Comparison of ENCODE assay signal across 22 cellular contexts in genomic region chr2:78928502-78928901, GRCh38.
"Had no signal": no experiment of that assay in that cellular context is flagged by ENCODE, and none has a peak within 500 bp of the region (broad histone marks: within the 10 kb centered on the region; RNA-seq: fewer than 3 reads in every experiment).

No MANE protein-coding gene starts in this region.

- H3K4me3 ChIP-seq: coronary artery, esophagus muscularis mucosa, gastrocnemius medialis, left ventricle myocardium inferior, ovary, prostate gland, upper lobe of left lung had no signal

- H3K4me1 Mint-ChIP-seq: activated naive CD8-positive, alpha-beta T cell treated with anti-CD3 and anti-CD28 coated beads, Interleukin-2, amount 10 ng/mL, durations not matched to agents 7 days and 5 days; naive thymus-derived CD8-positive, alpha-beta T cell had no signal

- H3K27ac Mint-ChIP-seq: activated naive CD4-positive, alpha-beta T cell treated with anti-CD3 and anti-CD28 coated beads for 36 hours; activated naive CD8-positive, alpha-beta T cell treated with anti-CD3 and anti-CD28 coated beads, Interleukin-2, amount 10 ng/mL, durations not matched to agents 7 days and 5 days; mesothelial cell of epicardium; naive thymus-derived CD8-positive, alpha-beta T cell had no signal

- H3K36me3 Mint-ChIP-seq: activated naive CD8-positive, alpha-beta T cell treated with anti-CD3 and anti-CD28 coated beads, Interleukin-2, amount 10 ng/mL, durations not matched to agents 7 days and 5 days; mesothelial cell of epicardium had no signal

- H3K4me3 Mint-ChIP-seq: activated naive CD4-positive, alpha-beta T cell treated with anti-CD3 and anti-CD28 coated beads for 36 hours; activated naive CD8-positive, alpha-beta T cell treated with anti-CD3 and anti-CD28 coated beads, Interleukin-2, amount 10 ng/mL, durations not matched to agents 7 days and 5 days; activated T-cell treated with anti-CD3 and anti-CD28 coated beads, Interleukin-2, amount 50 U/mL, for 4 hours; mesothelial cell of epicardium; naive thymus-derived CD8-positive, alpha-beta T cell had no signal

- DNase-seq: activated CD4-positive, alpha-beta T cell treated with anti-CD3 and anti-CD28 coated beads for 4 hours; activated CD4-positive, alpha-beta T cell treated with anti-CD3 and anti-CD28 coated beads, Interleukin-2, amount 50 U/mL, for 48 hours; activated CD4-positive, CD25-positive, alpha-beta regulatory T cell; activated CD8-positive, alpha-beta memory T cell treated with anti-CD3 and anti-CD28 coated beads, Interleukin-2, amount 50 U/mL, for 48 hours; activated naive CD4-positive, alpha-beta T cell treated with anti-CD3 and anti-CD28 coated beads for 36 hours; activated naive CD8-positive, alpha-beta T cell treated with anti-CD3 and anti-CD28 coated beads, Interleukin-2, amount 10 ng/mL, durations not matched to agents 7 days and 5 days; activated T-cell treated with anti-CD3 and anti-CD28 coated beads, Interleukin-2, amount 50 U/mL, for 4 hours; amniotic stem cell; cerebellar nuclear complex; gastrocnemius medialis; hippocampal formation; kidney glomerular epithelial cell; left ventricle myocardium inferior; naive thymus-derived CD8-positive, alpha-beta T cell; ovary; stimulated activated CD4-positive, alpha-beta T cell treated with anti-CD3 and anti-CD28 coated beads, Interleukin-4, amount 100 ng/mL, for 1 hour; stimulated activated naive CD8-positive, alpha-beta T cell treated with anti-CD3 and anti-CD28 coated beads, Interleukin-15, Interleukin-2, amounts not matched to agents 100 U/mL and 50 U/mL, for 24 hours; upper lobe of left lung had no signal

- ATAC-seq: activated T-cell treated with anti-CD3 and anti-CD28 coated beads, Interleukin-2, amount 50 U/mL, for 4 hours; gastrocnemius medialis; naive thymus-derived CD8-positive, alpha-beta T cell; stimulated activated naive CD8-positive, alpha-beta T cell treated with anti-CD3 and anti-CD28 coated beads, Interleukin-15, Interleukin-2, amounts not matched to agents 100 U/mL and 50 U/mL, for 24 hours had no signal
